In the genomic region with DNA sequence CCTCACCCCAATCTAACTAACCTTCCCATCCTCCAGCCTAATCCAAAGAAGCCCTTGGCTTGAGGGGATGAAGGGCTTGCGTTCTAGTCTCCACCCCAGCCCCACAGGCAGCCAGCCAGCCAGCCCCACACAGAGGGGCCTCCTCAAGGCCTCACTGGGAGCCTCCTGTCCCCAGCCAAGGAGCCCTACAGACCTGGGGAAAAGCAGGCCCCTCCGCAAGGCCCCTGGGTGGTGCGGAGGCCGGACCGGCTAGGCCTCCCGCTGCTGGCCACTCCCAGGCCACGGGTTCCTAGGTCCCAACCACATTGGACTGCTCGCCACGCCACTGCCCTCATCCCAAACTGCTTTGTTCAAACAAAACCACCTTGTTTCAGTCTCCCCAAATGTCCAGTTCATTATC, we compare ENCODE assay signal across 15 cellular contexts.
"Had no signal": no experiment of that assay in that cellular context is flagged by ENCODE, and none has a peak within 500 bp of the region (broad histone marks: within the 10 kb centered on the region; RNA-seq: fewer than 3 reads in every experiment).

No MANE protein-coding gene starts in this region.

- H3K27ac ChIP-seq: coronary artery, gastroesophageal sphincter, heart left ventricle, left ventricle myocardium inferior had no signal

- H3K9me3 Mint-ChIP-seq: activated T-helper 1 cell treated with anti-CD3 and anti-CD28 coated beads, Interleukin-12 subunit alpha, Interleukin-12 subunit beta, Interleukin-2, Interleukin-4 antibody, amounts not matched to agents 30 ng/mL and 10 ng/mL and 1 ng/mL, durations not matched to agents 14 hours and 24 hours and 36 hours had no signal

- H3K36me3 ChIP-seq: heart left ventricle, left ventricle myocardium inferior had no signal

- H3K4me3 Mint-ChIP-seq: nephron progenitor cell had no signal

- H3K4me3 ChIP-seq: coronary artery, gastroesophageal sphincter, heart left ventricle, left ventricle myocardium inferior had no signal

- H3K9me3 ChIP-seq: gastroesophageal sphincter, heart left ventricle, left ventricle myocardium inferior had no signal

- H3K27ac Mint-ChIP-seq: activated naive CD8-positive, alpha-beta T cell; activated T-helper 1 cell treated with anti-CD3 and anti-CD28 coated beads, Interleukin-12 subunit alpha, Interleukin-12 subunit beta, Interleukin-2, Interleukin-4 antibody, amounts not matched to agents 30 ng/mL and 10 ng/mL and 1 ng/mL, durations not matched to agents 14 hours and 24 hours and 36 hours; nephron progenitor cell had no signal

- DNase-seq: activated CD4-positive, alpha-beta T cell treated with anti-CD3 and anti-CD28 coated beads, Interleukin-2, amount 50 U/mL, for 1 hour; activated gamma-delta T cell treated with Interleukin-2 at 50 U/mL for 16 hours; central memory CD4-positive, alpha-beta T cell; effector CD4-positive, alpha-beta T cell; heart left ventricle; left ventricle myocardium inferior; nephron progenitor cell; stimulated activated CD4-positive, alpha-beta T cell treated with anti-CD3 and anti-CD28 coated beads, Interleukin-12 subunit alpha, Interleukin-12 subunit beta, amount 100 ng/mL, for 4 hours; stimulated activated CD4-positive, alpha-beta T cell treated with anti-CD3 and anti-CD28 coated beads, Interleukin-1b, Interleukin-23, amount 100 ng/mL, for 48 hours; stimulated activated naive CD4-positive, alpha-beta T cell treated with Interleukin-2 at 50 U/mL for 16 hours; trophoblast cell had no signal
